In the genomic region with DNA sequence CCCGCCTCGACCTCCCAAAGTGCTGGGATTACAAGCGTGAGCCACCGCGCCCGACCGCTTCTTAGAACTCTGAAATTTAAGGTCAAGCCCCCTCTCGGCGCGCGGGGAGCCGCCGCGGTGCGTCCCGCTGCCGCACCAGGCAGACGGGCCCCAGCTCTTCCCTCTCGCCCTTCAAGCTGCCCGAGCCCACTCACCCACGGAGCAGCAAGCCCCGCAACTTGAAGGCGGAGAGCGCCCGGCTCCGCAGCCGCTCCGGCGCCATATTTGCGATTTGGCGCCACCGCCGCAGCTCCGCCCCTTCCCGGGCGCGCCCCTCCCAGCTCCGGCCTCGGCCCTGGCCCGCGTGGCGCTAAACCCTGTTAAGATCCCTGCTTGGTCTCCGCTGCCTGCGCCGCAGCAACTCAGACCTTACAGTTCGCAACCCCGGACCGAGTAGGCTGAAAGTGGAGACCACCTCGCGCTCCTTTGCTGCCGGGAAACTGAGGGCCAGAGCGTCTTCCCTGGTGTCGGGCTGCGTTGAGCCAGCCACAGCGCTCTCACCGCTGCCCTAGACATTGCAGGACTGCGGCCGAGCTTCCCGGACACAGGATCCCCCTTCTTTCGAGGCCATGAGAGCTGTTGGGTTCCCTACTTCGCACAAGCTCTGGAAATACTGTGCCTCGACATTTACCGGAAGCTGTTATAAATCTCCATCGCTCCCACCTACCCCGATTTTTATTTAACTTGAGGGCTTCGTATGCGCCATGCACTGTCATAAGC, we compare ENCODE assay signal across 1 cellular context.
TF ChIP-seq lines count a peak whose summit lies in the region.

POLE2 (minus strand) TSS at position 273 of the 759 bp plus-strand sequence; CDS start at position 262, 11 bp downstream.

TF ChIP-seq in WTC11, 78 proteins besides CTCF, POLR2A, EP300 and RAD21 (continued from another document and continues in another):
- TF ChIP-seq STAT6 (CRISPR knock-in tag; conservative IDR thresholded peaks at IDR 0.05; ENCODE audit: low read depth) = no peak
- TF ChIP-seq TP53 (CRISPR knock-in tag; IDR thresholded peaks at IDR 0.05) = no peak
- TF ChIP-seq TCF7 (CRISPR knock-in tag; IDR thresholded peaks at IDR 0.05; ENCODE audit: low read depth) = no peak
- TF ChIP-seq ZNF532 (CRISPR knock-in tag; IDR thresholded peaks at IDR 0.05; ENCODE audit: borderline replicate concordance) = no peak
- peak; percentile 97 for TF ChIP-seq MAX (CRISPR knock-in tag; IDR thresholded peaks at IDR 0.05)
- TF ChIP-seq NR2C2 (CRISPR knock-in tag; IDR thresholded peaks at IDR 0.05) = no peak
- TF ChIP-seq FOXP4 (CRISPR knock-in tag; IDR thresholded peaks at IDR 0.05) = peak; percentile 73
- TF ChIP-seq CBFB (CRISPR knock-in tag; IDR thresholded peaks at IDR 0.05; ENCODE audit: low read depth) = no peak
- no peak for TF ChIP-seq ZNF425 (CRISPR knock-in tag; conservative IDR thresholded peaks at IDR 0.05)
- peak; percentile 95 for TF ChIP-seq E2F4 (CRISPR knock-in tag; IDR thresholded peaks at IDR 0.05; ENCODE audit: borderline replicate concordance, low read depth)
- no peak for TF ChIP-seq ATF6 (CRISPR knock-in tag; IDR thresholded peaks at IDR 0.05)
- TF ChIP-seq KAT7 (CRISPR knock-in tag; IDR thresholded peaks at IDR 0.05; ENCODE audit: borderline replicate concordance) = no peak
- TF ChIP-seq FOXP1 (CRISPR knock-in tag; IDR thresholded peaks at IDR 0.05; ENCODE audit: borderline replicate concordance) = peak; percentile 97
- peak; percentile 86; the same call in 1 of the 2 replicates for TF ChIP-seq ETV6 (CRISPR knock-in tag; IDR thresholded peaks at IDR 0.05)
- TF ChIP-seq, protein P1, sequence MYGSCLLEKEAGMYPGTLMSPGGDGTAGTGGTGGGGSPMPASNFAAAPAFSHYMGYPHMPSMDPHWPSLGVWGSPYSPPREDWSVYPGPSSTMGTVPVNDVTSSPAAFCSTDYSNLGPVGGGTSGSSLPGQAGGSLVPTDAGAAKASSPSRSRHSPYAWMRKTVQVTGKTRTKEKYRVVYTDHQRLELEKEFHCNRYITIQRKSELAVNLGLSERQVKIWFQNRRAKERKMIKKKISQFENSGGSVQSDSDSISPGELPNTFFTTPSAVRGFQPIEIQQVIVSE (CRISPR knock-in tag; IDR thresholded peaks at IDR 0.05; ENCODE audit: borderline replicate concordance) = no peak
- TF ChIP-seq NR1H2 (CRISPR knock-in tag; IDR thresholded peaks at IDR 0.05) = no peak
- TF ChIP-seq ZNF138 (CRISPR knock-in tag; conservative IDR thresholded peaks at IDR 0.05) = peak; percentile 70; the same call in 1 of the 2 replicates
- no peak for TF ChIP-seq RELA (CRISPR knock-in tag; IDR thresholded peaks at IDR 0.05; ENCODE audit: borderline replicate concordance)
- no peak for TF ChIP-seq PREB (CRISPR knock-in tag; IDR thresholded peaks at IDR 0.05; ENCODE audit: borderline replicate concordance)
- TF ChIP-seq MXD4 (CRISPR knock-in tag; IDR thresholded peaks at IDR 0.05; ENCODE audit: borderline replicate concordance) = no peak
- TF ChIP-seq ATF3 (CRISPR knock-in tag; conservative IDR thresholded peaks at IDR 0.05) = no peak
- TF ChIP-seq, protein P2, sequence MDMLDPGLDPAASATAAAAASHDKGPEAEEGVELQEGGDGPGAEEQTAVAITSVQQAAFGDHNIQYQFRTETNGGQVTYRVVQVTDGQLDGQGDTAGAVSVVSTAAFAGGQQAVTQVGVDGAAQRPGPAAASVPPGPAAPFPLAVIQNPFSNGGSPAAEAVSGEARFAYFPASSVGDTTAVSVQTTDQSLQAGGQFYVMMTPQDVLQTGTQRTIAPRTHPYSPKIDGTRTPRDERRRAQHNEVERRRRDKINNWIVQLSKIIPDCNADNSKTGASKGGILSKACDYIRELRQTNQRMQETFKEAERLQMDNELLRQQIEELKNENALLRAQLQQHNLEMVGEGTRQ (CRISPR knock-in tag; IDR thresholded peaks at IDR 0.05) = peak; percentile 5; the same call in 1 of the 2 replicates
- TF ChIP-seq GRHL2 (CRISPR knock-in tag; IDR thresholded peaks at IDR 0.05; ENCODE audit: insufficient replicate concordance, severe bottlenecking) = no peak
- TF ChIP-seq, protein P3, sequence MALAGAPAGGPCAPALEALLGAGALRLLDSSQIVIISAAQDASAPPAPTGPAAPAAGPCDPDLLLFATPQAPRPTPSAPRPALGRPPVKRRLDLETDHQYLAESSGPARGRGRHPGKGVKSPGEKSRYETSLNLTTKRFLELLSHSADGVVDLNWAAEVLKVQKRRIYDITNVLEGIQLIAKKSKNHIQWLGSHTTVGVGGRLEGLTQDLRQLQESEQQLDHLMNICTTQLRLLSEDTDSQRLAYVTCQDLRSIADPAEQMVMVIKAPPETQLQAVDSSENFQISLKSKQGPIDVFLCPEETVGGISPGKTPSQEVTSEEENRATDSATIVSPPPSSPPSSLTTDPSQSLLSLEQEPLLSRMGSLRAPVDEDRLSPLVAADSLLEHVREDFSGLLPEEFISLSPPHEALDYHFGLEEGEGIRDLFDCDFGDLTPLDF (CRISPR knock-in tag; IDR thresholded peaks at IDR 0.05) = peak; percentile 75; the same call in 1 of the 2 replicates
- no peak for TF ChIP-seq EMX1 (CRISPR knock-in tag; IDR thresholded peaks at IDR 0.05)
